In the genomic region with DNA sequence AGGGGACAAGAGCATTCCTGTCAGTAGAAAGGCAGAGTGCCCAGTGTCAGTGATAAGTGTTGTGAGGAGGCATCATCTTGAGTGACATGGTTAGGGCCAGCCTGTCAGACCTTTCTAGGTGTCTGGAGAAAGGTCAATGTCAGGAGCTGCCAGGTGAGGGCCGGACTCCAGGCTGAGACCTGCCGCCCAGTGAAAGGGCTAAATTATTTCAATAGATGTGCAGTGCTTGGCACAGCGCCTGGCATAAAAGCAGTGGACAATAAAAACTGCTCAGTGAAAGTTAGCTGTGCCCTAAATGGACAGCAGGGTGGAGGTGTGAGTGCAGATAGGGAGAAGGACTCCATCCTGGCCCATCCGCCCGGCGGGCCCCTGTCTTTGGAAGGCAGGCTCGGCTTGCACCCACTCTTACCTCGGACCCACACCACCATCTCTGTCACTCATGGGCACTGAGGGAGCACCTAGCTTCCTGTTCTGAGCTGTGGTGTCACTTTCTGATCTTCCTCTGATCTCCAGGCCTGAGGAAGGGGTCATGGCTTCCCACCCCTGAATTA, we compare ENCODE assay signal across 18 cellular contexts. TPM values are rescaled to one million over a fixed set of nuclear protein-coding genes. Genes with fewer than 3 reads are reported as not detected.
"Had no signal": no experiment of that assay in that cellular context is flagged by ENCODE, and none has a peak within 500 bp of the region (broad histone marks: within the 10 kb centered on the region; RNA-seq: fewer than 3 reads in every experiment).

No MANE protein-coding gene starts in this region.

- H3K9me3 ChIP-seq: esophagus muscularis mucosa, gastrocnemius medialis, prostate gland had no signal

- H2AFZ ChIP-seq: parathyroid adenoma had no signal

- H3K9ac ChIP-seq: parathyroid adenoma had no signal

- DNase-seq: effector memory CD8-positive, alpha-beta T cell; gastrocnemius medialis; immature natural killer cell; mammary epithelial cell; naive thymus-derived CD4-positive, alpha-beta T cell; nephron progenitor cell; retina; small intestine; stimulated activated CD4-positive, alpha-beta T cell treated with anti-CD3 and anti-CD28 coated beads, Interleukin-12 subunit alpha, Interleukin-12 subunit beta, amount 100 ng/mL, for 4 hours; stimulated activated naive CD4-positive, alpha-beta T cell treated with Interleukin-2 at 50 U/mL for 16 hours; trophoblast cell had no signal

- H3K36me3 ChIP-seq: esophagus muscularis mucosa, gastrocnemius medialis, prostate gland had no signal

- H3K27me3 ChIP-seq: esophagus muscularis mucosa, gastrocnemius medialis had no signal

- FAIRE-seq: colon, keratinocyte, small intestine had no signal

- H3K4me1 ChIP-seq: parathyroid adenoma, prostate gland had no signal

- H3K27ac ChIP-seq: epithelial cell of prostate, esophagus muscularis mucosa, gastrocnemius medialis, parathyroid adenoma, prostate gland had no signal

- ATAC-seq: effector memory CD8-positive, alpha-beta T cell; gastrocnemius medialis; naive thymus-derived CD4-positive, alpha-beta T cell had no signal

- H3K79me2 ChIP-seq: parathyroid adenoma had no signal

- H3K4me3 ChIP-seq: esophagus muscularis mucosa, gastrocnemius medialis, prostate gland had no signal

RNA-seq across cellular contexts. Expression of gene WNT11, which starts 23.5 kb away (rescaled TPM):
- total RNA-seq: fibroblast of villous mesenchyme had no signal
- polyA plus RNA-seq: keratinocyte, mammary epithelial cell had no signal
